ENCODE assay signal across 14 cellular contexts in genomic region chr14:54001189-54001878, GRCh38. TPM values are rescaled to one million over a fixed set of nuclear protein-coding genes. Genes with fewer than 3 reads are reported as not detected.
A peak's percentile ranks its signal among the peaks of the same experiment; 100 is the strongest.
DNase-seq lines count a peak whose midpoint lies in the region; FAIRE-seq and TF ChIP-seq lines count a peak whose summit lies in the region.
"Had no signal": no experiment of that assay in that cellular context is flagged by ENCODE, and none has a peak within 500 bp of the region (broad histone marks: within the 10 kb centered on the region; RNA-seq: fewer than 3 reads in every experiment).

No MANE protein-coding gene starts in this region.

- H3K36me3 ChIP-seq in astrocyte (ENCODE audit: insufficient read depth, low read length) (no peaks in the 10 kb centered on the region), neural progenitor cell (no peaks in the 10 kb centered on the region)
- H3K36me3 ChIP-seq: spleen had no signal

- H3K9me3 ChIP-seq in astrocyte (ENCODE audit: insufficient read depth, low read depth, low read length) = no peaks in the 10 kb centered on the region
- H3K9me3 ChIP-seq in neural progenitor cell (ENCODE audit: low read depth) = no peaks in the 10 kb centered on the region

- no peaks in the 10 kb centered on the region for H3K79me2 ChIP-seq in astrocyte (ENCODE audit: insufficient read depth, low read length)
- H3K79me2 ChIP-seq in neural progenitor cell (ENCODE audit: low read depth) = no peaks in the 10 kb centered on the region

- TF ChIP-seq CTCF in LNCaP clone FGC (IDR thresholded peaks at IDR 0.05; ENCODE audit: control insufficient read depth, extremely low read depth, insufficient read depth) (0 out of 2 replicates have a peak, but pooled peaks have one; percentile 10), astrocyte (IDR thresholded peaks at IDR 0.05; ENCODE audit: insufficient read depth, low read depth, low read length) (no peak), neural progenitor cell (IDR thresholded peaks at IDR 0.05) (peak; percentile 34)

- H3K4me1 ChIP-seq in astrocyte (ENCODE audit: insufficient read depth, low read length) = peaks cover 30% of the 10 kb centered on the region
- no peaks in the 10 kb centered on the region for H3K4me1 ChIP-seq in neural progenitor cell
- H3K4me1 ChIP-seq: spleen had no signal

- H3K27ac ChIP-seq in astrocyte (ENCODE audit: low read depth, low read length) (peak overlapping the region; percentile 70), neural progenitor cell (no peak overlapping the region)
- H3K27ac ChIP-seq: KMS-11, spleen had no signal

- H3K27me3 ChIP-seq in astrocyte (ENCODE audit: insufficient read depth, low read length) (no peaks in the 10 kb centered on the region), neural progenitor cell (no peaks in the 10 kb centered on the region)
- H3K27me3 ChIP-seq: spleen had no signal

- H2AFZ ChIP-seq in astrocyte (ENCODE audit: low read depth, low read length) (no peak overlapping the region), neural progenitor cell (replicated peaks) (no peak overlapping the region)

- peaks cover under 1% of the 10 kb centered on the region for H3F3A ChIP-seq in neural progenitor cell (ENCODE audit: low read depth)

- H3K36me3 Mint-ChIP-seq in astrocyte (ENCODE audit: low read depth, unreplicated experiment) (no peaks in the 10 kb centered on the region), neural progenitor cell (no peaks in the 10 kb centered on the region)
- H3K36me3 Mint-ChIP-seq: CD4-positive, alpha-beta memory T cell had no signal

- H3K27ac Mint-ChIP-seq in astrocyte (ENCODE audit: unreplicated experiment) (peak overlapping the region; percentile 71), neural progenitor cell (no peak overlapping the region)
- H3K27ac Mint-ChIP-seq: CD4-positive, alpha-beta memory T cell had no signal

- H4K20me1 ChIP-seq in astrocyte (ENCODE audit: insufficient read depth, low read length) (no peaks in the 10 kb centered on the region), neural progenitor cell (ENCODE audit: low read depth) (no peaks in the 10 kb centered on the region)

- peak; percentile 5 for DNase-seq in ELR (ENCODE audit: low read depth)
- no peak for DNase-seq in LNCaP clone FGC (ENCODE audit: low read depth)
- DNase-seq in astrocyte (ENCODE audit: low read depth) = peak; percentile 42
- peak; percentile 34 for DNase-seq in neural progenitor cell (ENCODE audit: low spot score)
- DNase-seq in NCI-H446 (lab: John Stamatoyannopoulos, UW) = no peak
- no peak for DNase-seq in activated CD4-positive, alpha-beta T cell treated with anti-CD3 and anti-CD28 coated beads, Interleukin-2, amount 50 U/mL, for 1 hour
- no peak for DNase-seq in C1 segment of cervical spinal cord (lab: John Stamatoyannopoulos, UW)
- no peak for DNase-seq in 8988T
- DNase-seq: activated CD4-positive, alpha-beta T cell treated with anti-CD3 and anti-CD28 coated beads for 1 hour; CD4-positive, alpha-beta memory T cell; NCI-H2029; spleen had no signal

- no peak overlapping the region for H3K4me3 ChIP-seq in LNCaP clone FGC (ENCODE audit: low read depth, low read length)
- no peak overlapping the region for H3K4me3 ChIP-seq in astrocyte (ENCODE audit: insufficient read depth, low read depth, low read length)
- no peak overlapping the region for H3K4me3 ChIP-seq in neural progenitor cell
- H3K4me3 ChIP-seq: lung, spleen had no signal

- H3K4me2 ChIP-seq in astrocyte (ENCODE audit: low read length) (no peak overlapping the region), neural progenitor cell (no peak overlapping the region)
- H3K4me2 ChIP-seq: KMS-11 had no signal

- H3K9me3 Mint-ChIP-seq in astrocyte (ENCODE audit: unreplicated experiment) = peaks cover 2% of the 10 kb centered on the region
- H3K9me3 Mint-ChIP-seq in neural progenitor cell = peaks cover 4% of the 10 kb centered on the region

- H3K4me1 Mint-ChIP-seq in astrocyte (ENCODE audit: low read depth, unreplicated experiment) (peaks cover 35% of the 10 kb centered on the region), neural progenitor cell (peaks cover 13% of the 10 kb centered on the region)
- H3K4me1 Mint-ChIP-seq: CD4-positive, alpha-beta memory T cell had no signal

- no peak overlapping the region for H3K9ac ChIP-seq in astrocyte (ENCODE audit: low read length)
- H3K9ac ChIP-seq in neural progenitor cell = no peak overlapping the region
- H3K9ac ChIP-seq: KMS-11 had no signal

- H3K27me3 Mint-ChIP-seq in astrocyte (ENCODE audit: low read depth, unreplicated experiment) (peaks cover 4% of the 10 kb centered on the region), neural progenitor cell (ENCODE audit: insufficient read depth, low read depth) (peaks cover 3% of the 10 kb centered on the region)
- H3K27me3 Mint-ChIP-seq: CD4-positive, alpha-beta memory T cell had no signal

- FAIRE-seq in astrocyte (lab: Jason Lieb, UNC) = no peak

- H3K4me3 Mint-ChIP-seq in astrocyte (ENCODE audit: unreplicated experiment) = no peak overlapping the region
- no peak overlapping the region for H3K4me3 Mint-ChIP-seq in neural progenitor cell
- H3K4me3 Mint-ChIP-seq: CD4-positive, alpha-beta memory T cell had no signal

RNA-seq across cellular contexts. Expression of gene BMP4, which starts 44.7 kb away (rescaled TPM):
- total RNA-seq in astrocyte (19.9 and 27.2 TPM in 2 replicates), neural progenitor cell (ENCODE audit: low replicate concordance) (11.0 and 18.4 TPM in 2 replicates)

Comparison
In these comparisons a context has a peak if more than half of its experiments do, and no peak if none do; other contexts are left out.
1. DNase-seq: peak in ELR (single experiment), astrocyte (single experiment) and neural progenitor cell (single experiment); none in LNCaP clone FGC (single experiment), NCI-H446 (0 of 2), activated CD4-positive, alpha-beta T cell treated with anti-CD3 and anti-CD28 coated beads, Interleukin-2, amount 50 U/mL, for 1 hour (single experiment), C1 segment of cervical spinal cord (0 of 14) and 8988T (single experiment).